Comparison of ENCODE assay signal across 8 cellular contexts in genomic region chr9:116686135-116686534, GRCh38. TPM values are rescaled to one million over a fixed set of nuclear protein-coding genes. Genes with fewer than 3 reads are reported as not detected.
A peak's percentile ranks its signal among the peaks of the same experiment; 100 is the strongest.
DNase-seq lines count a peak whose midpoint lies in the region; ATAC-seq and TF ChIP-seq lines count a peak whose summit lies in the region.

No MANE protein-coding gene starts in this region.

- no peak for TF ChIP-seq EP300 in SK-N-SH (IDR thresholded peaks at IDR 0.05; ENCODE audit: borderline replicate concordance in 1 of 2, low read depth in 1 of 2, low read length in 1 of 2)

- peaks cover 16% of the 10 kb centered on the region for H4K20me1 ChIP-seq in SK-N-SH (ENCODE audit: insufficient read depth)
- no peaks in the 10 kb centered on the region for H4K20me1 ChIP-seq in MM.1S (ENCODE audit: insufficient read depth, low read length)

- H3K27ac ChIP-seq in SK-N-SH (ENCODE audit: low read depth in 2 of 2, low read length in 1 of 2) (no peak overlapping the region; a peak in 1 of 4 replicates), MM.1S (ENCODE audit: low read length) (no peak overlapping the region), rectal smooth muscle tissue (ENCODE audit: low read depth, low read length) (no peak overlapping the region)

- H3F3A ChIP-seq in SK-N-SH (replicated peaks; ENCODE audit: insufficient read depth) (peaks cover 6% of the 10 kb centered on the region), MM.1S (ENCODE audit: insufficient read depth, low read length) (no peaks in the 10 kb centered on the region)

- H3K4me2 ChIP-seq in SK-N-SH (peak overlapping the region; percentile 92), MM.1S (ENCODE audit: low read depth, low read length) (peak overlapping the region; percentile 79)

- POLR2A ChIA-PET in SK-N-SH (lab: Yijun Ruan, JAX): no interaction called here

- no peak for DNase-seq in SK-N-SH
- peak; percentile 6 for DNase-seq in MM.1S
- no peak for DNase-seq in NCI-H1930 (lab: John Stamatoyannopoulos, UW)

- CTCF ChIA-PET in SK-N-SH (lab: Yijun Ruan, JAX): interaction anchor here (1.0 kb wide), 2 partner anchors 81 to 803 kb away, joined by 3 read pairs; no protein-coding TSS in a partner anchor

- H3K9me3 ChIP-seq in SK-N-SH (0 out of 2 replicates have a peak, but pooled peaks cover 6% of the 10 kb centered on the region), MM.1S (replicated peaks; ENCODE audit: insufficient read depth, low read length) (no peaks in the 10 kb centered on the region)

- TF ChIP-seq CTCF in SK-N-SH (IDR thresholded peaks at IDR 0.05) (no peak), MM.1S (IDR thresholded peaks at IDR 0.05; ENCODE audit: low read length) (no peak)

- no peak for TF ChIP-seq RAD21 in SK-N-SH (IDR thresholded peaks at IDR 0.05; ENCODE audit: low read length)

- 0 out of 2 replicates have a peak overlapping the region, but pooled peaks have one; percentile 78 for H3K9ac ChIP-seq in SK-N-SH
- peak overlapping the region; percentile 51; the same call in 1 of the 2 replicates for H3K9ac ChIP-seq in MM.1S (ENCODE audit: low read length)
- no peak overlapping the region for H3K9ac ChIP-seq in rectal smooth muscle tissue (ENCODE audit: low read length)

- ATAC-seq in SK-N-SH treated with all-trans-retinoic acid at 6 μM for 48 hours: no peak; the same call in 2 of the 3 replicates
- ATAC-seq in esophagus mucosa: peak; percentile 12
- ATAC-seq in HG02938 (IDR thresholded peaks at IDR 0.05; ENCODE audit: unreplicated experiment): no peak
- no peak for ATAC-seq in GM19023 (IDR thresholded peaks at IDR 0.05; ENCODE audit: unreplicated experiment)

- H3K27me3 ChIP-seq in SK-N-SH (ENCODE audit: insufficient read depth) (no peaks in the 10 kb centered on the region), MM.1S (replicated peaks; ENCODE audit: insufficient read depth, low read length) (no peaks in the 10 kb centered on the region), rectal smooth muscle tissue (ENCODE audit: control insufficient read depth, insufficient read depth, low read length) (no peaks in the 10 kb centered on the region)

- H3K79me2 ChIP-seq in SK-N-SH (ENCODE audit: insufficient read depth): peaks cover 38% of the 10 kb centered on the region
- H3K79me2 ChIP-seq in MM.1S (ENCODE audit: low read length): peaks cover 20% of the 10 kb centered on the region

- peak overlapping the region; percentile 96; the same call in 1 of the 2 replicates for H2AFZ ChIP-seq in SK-N-SH (ENCODE audit: low read depth)
- H2AFZ ChIP-seq in MM.1S (ENCODE audit: low read length): peak overlapping the region; percentile 84

- H3K4me3 ChIP-seq in SK-N-SH (ENCODE audit: low read depth in 2 of 2, low read length in 1 of 2) (peak overlapping the region; percentile 83 to 84; a peak in 2 of 4 replicates), MM.1S (ENCODE audit: low read length) (peak overlapping the region; percentile 91), rectal smooth muscle tissue (ENCODE audit: low read length) (peak overlapping the region; percentile 91)

- peaks cover 0 to 6% of the 10 kb centered on the region in 2 experiments for H3K36me3 ChIP-seq in SK-N-SH (replicated peaks in 1 of 2; ENCODE audit: control insufficient read depth in 1 of 2, insufficient read depth in 2 of 2, low read length in 1 of 2)
- no peaks in the 10 kb centered on the region for H3K36me3 ChIP-seq in MM.1S (replicated peaks; ENCODE audit: insufficient read depth, low read length)
- no peaks in the 10 kb centered on the region for H3K36me3 ChIP-seq in rectal smooth muscle tissue (ENCODE audit: control insufficient read depth, insufficient read depth, low read length)

- H3K9me2 ChIP-seq in SK-N-SH (no peaks in the 10 kb centered on the region), MM.1S (replicated peaks; ENCODE audit: insufficient read depth, low read length) (no peaks in the 10 kb centered on the region)

- H3K4me1 ChIP-seq in SK-N-SH (ENCODE audit: control insufficient read depth in 1 of 2, insufficient read depth in 2 of 2, low read depth in 1 of 2, low read length in 1 of 2) (peaks cover 8 to 19% of the 10 kb centered on the region in 2 experiments; a peak in 3 of 4 replicates), MM.1S (ENCODE audit: low read length) (peaks cover 5% of the 10 kb centered on the region), rectal smooth muscle tissue (ENCODE audit: control insufficient read depth, insufficient read depth, low read length) (peaks cover 3% of the 10 kb centered on the region)

TF ChIP-seq in SK-N-SH, 30 proteins besides CTCF, POLR2A, EP300 and RAD21 (continues in another document):
- no peak for TF ChIP-seq REST (IDR thresholded peaks at IDR 0.05; ENCODE audit: low read depth, low read length)
- TF ChIP-seq NFIC (IDR thresholded peaks at IDR 0.05; ENCODE audit: borderline replicate concordance): no peak
- no peak for TF ChIP-seq POLR2AphosphoS5 (IDR thresholded peaks at IDR 0.05; ENCODE audit: low read depth, low read length)
- TF ChIP-seq RCOR1 (IDR thresholded peaks at IDR 0.05; ENCODE audit: low read length): no peak
- TF ChIP-seq GATA2 (CRISPR knock-in tag; IDR thresholded peaks at IDR 0.05): no peak
- no peak for TF ChIP-seq NRF1 (IDR thresholded peaks at IDR 0.05; ENCODE audit: low read depth, low read length)
- no peak for TF ChIP-seq SIN3A (IDR thresholded peaks at IDR 0.05; ENCODE audit: borderline replicate concordance, low read depth, low read length)
- TF ChIP-seq EZH2phosphoT487 (IDR thresholded peaks at IDR 0.05; ENCODE audit: borderline replicate concordance, low read depth): no peak
- no peak for TF ChIP-seq FOXM1 (IDR thresholded peaks at IDR 0.05; ENCODE audit: low read depth)
- TF ChIP-seq TCF12 (IDR thresholded peaks at IDR 0.05): no peak

TF ChIP-seq in SK-N-SH treated with all-trans-retinoic acid at 6 μM for 48 hours, 23 proteins besides CTCF, POLR2A, EP300 and RAD21:
- no peak for TF ChIP-seq SNAI2 (CRISPR knock-in tag; IDR thresholded peaks at IDR 0.05)
TF ChIP-seq in SK-N-SH treated with all-trans-retinoic acid at 6 μM for 48 hours: peak in this region for 0.

RNA-seq across cellular contexts. Expression of gene TRIM32, which starts 1.0 kb away (rescaled TPM):
- polyA plus RNA-seq in SK-N-SH (2012; rRNA removed): 10.2 and 14.5 TPM in 2 replicates
- polyA plus RNA-seq in SK-N-SH (2012; cell fraction: cytosol; rRNA removed): 9.6 and 11.7 TPM in 2 replicates
- polyA plus RNA-seq in SK-N-SH (2012; cell fraction: nucleus; rRNA removed): 14.8 and 15.0 TPM in 2 replicates
- 10.6 TPM for total RNA-seq in esophagus mucosa
